Comparison of ENCODE assay signal across 20 cellular contexts in the genomic region with DNA sequence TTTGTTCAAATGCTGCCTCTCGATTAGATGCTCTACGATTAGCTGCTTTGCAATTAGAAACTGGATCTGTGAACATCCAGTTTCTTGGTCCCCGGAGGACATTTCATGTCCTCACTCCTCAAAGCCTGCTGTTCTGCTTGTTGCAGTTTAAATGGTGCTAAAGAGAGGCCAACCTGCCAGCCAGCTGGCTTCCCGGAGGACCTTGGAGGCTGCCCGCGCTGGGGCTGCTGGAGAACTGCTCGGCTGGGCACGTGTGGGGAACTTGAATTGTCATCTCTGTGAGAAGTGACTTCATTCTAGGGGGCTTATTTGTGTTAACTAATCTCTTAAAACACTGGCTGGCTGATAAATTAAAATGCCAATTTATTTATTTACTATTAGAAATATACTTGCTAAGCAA.
"Had no signal": no experiment of that assay in that cellular context is flagged by ENCODE, and none has a peak within 500 bp of the region (broad histone marks: within the 10 kb centered on the region; RNA-seq: fewer than 3 reads in every experiment).

No MANE protein-coding gene starts in this region.

- H3K4me3 Mint-ChIP-seq: activated naive CD4-positive, alpha-beta T cell treated with anti-CD3 and anti-CD28 coated beads for 36 hours; effector memory CD8-positive, alpha-beta T cell; natural killer cell treated with Interleukin-12 subunit alpha and Interleukin-12 subunit beta and Interleukin-15 and Interleukin-18, amount 100 ng/mL, for 72 hours; stimulated activated naive CD8-positive, alpha-beta T cell treated with anti-CD3 and anti-CD28 coated beads, Interleukin-15, Interleukin-2, amounts not matched to agents 100 ng/mL and 50 ng/mL, for 24 hours; type B pancreatic cell had no signal

- H3K4me1 ChIP-seq: gastrocnemius medialis, prostate gland, suprapubic skin had no signal

- H3K27ac ChIP-seq: ascending aorta, epithelial cell of prostate, gastrocnemius medialis, heart right ventricle, prostate gland, spleen, suprapubic skin had no signal

- ATAC-seq: effector memory CD8-positive, alpha-beta T cell; gastrocnemius medialis; heart right ventricle; natural killer cell treated with Interleukin-12 subunit alpha and Interleukin-12 subunit beta and Interleukin-15 and Interleukin-18, amount 100 ng/mL, for 72 hours; right cardiac atrium had no signal

- DNase-seq: activated CD4-positive, alpha-beta T cell treated with anti-CD3 and anti-CD28 coated beads for 1 hour; activated CD4-positive, alpha-beta T cell treated with anti-CD3 and anti-CD28 coated beads, Interleukin-2, amount 50 U/mL, for 4 hours; activated naive CD4-positive, alpha-beta T cell treated with anti-CD3 and anti-CD28 coated beads for 36 hours; dermis blood vessel endothelial cell; effector memory CD8-positive, alpha-beta T cell; gastrocnemius medialis; heart right ventricle; mesendoderm; occipital lobe; spleen; T1000 had no signal

- H3K9me3 Mint-ChIP-seq: activated naive CD4-positive, alpha-beta T cell treated with anti-CD3 and anti-CD28 coated beads for 36 hours; activated T-helper 2 cell treated with anti-CD3 and anti-CD28 coated beads, Interferon-gamma antibody, Interleukin-2, Interleukin-4, amounts not matched to agents 10 μg/mL and 5 μg/mL and 100 μg/mL, durations not matched to agents 14 hours and 24 hours and 36 hours; effector memory CD8-positive, alpha-beta T cell; natural killer cell treated with Interleukin-12 subunit alpha and Interleukin-12 subunit beta and Interleukin-15 and Interleukin-18, amount 100 ng/mL, for 72 hours; stimulated activated naive CD8-positive, alpha-beta T cell treated with anti-CD3 and anti-CD28 coated beads, Interleukin-15, Interleukin-2, amounts not matched to agents 100 ng/mL and 50 ng/mL, for 24 hours; type B pancreatic cell had no signal

- H3K4me3 ChIP-seq: gastrocnemius medialis, heart right ventricle, prostate gland, spleen, suprapubic skin had no signal

- H3K27ac Mint-ChIP-seq: activated naive CD4-positive, alpha-beta T cell treated with anti-CD3 and anti-CD28 coated beads for 36 hours; activated T-helper 2 cell treated with anti-CD3 and anti-CD28 coated beads, Interferon-gamma antibody, Interleukin-2, Interleukin-4, amounts not matched to agents 10 μg/mL and 5 μg/mL and 100 μg/mL, durations not matched to agents 14 hours and 24 hours and 36 hours; effector memory CD8-positive, alpha-beta T cell; natural killer cell treated with Interleukin-12 subunit alpha and Interleukin-12 subunit beta and Interleukin-15 and Interleukin-18, amount 100 ng/mL, for 72 hours; stimulated activated naive CD8-positive, alpha-beta T cell treated with anti-CD3 and anti-CD28 coated beads, Interleukin-15, Interleukin-2, amounts not matched to agents 100 ng/mL and 50 ng/mL, for 24 hours; type B pancreatic cell had no signal

- H3K9me3 ChIP-seq: ascending aorta, gastrocnemius medialis, heart right ventricle, prostate gland, spleen, suprapubic skin had no signal

- H3K36me3 Mint-ChIP-seq: natural killer cell treated with Interleukin-12 subunit alpha and Interleukin-12 subunit beta and Interleukin-15 and Interleukin-18, amount 100 ng/mL, for 72 hours; type B pancreatic cell had no signal

- H3K36me3 ChIP-seq: ascending aorta, gastrocnemius medialis, heart right ventricle, prostate gland, spleen, suprapubic skin had no signal

- H3K27me3 ChIP-seq: ascending aorta, gastrocnemius medialis, suprapubic skin had no signal
